18 cellular contexts compared by ENCODE assay signal in the genomic region with DNA sequence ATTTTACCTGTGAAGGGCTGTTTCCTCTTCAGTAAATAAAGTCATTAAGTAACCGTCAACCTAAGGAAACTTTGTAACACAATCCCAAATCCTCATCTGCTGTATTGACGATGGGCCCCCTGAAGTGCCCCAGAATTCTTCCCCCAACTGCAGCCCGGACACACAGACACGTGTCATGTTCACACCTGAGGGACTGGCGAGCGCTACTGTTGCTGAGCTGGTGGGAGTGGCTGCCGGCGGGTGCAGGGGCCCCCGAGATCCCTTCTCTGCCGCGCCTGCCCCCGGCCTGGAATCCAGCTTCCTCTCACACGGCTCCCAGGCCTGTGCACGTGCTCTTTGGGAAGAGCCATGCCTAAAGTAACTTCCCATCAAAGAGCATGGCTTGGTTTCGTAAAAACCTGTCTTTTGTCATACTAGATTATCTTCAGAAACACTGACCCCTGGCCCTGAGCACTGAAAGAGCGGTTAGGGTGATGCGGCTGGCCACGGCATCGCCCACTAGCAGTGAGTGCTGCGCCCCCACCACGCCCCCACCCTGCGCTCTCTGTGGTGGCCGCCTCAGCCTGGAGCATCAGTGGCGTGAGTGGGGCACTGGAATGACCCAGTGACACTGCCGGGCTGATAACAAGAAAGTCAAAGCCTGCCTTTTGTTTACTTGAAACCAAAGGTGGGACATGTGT. TPM values are rescaled to one million over a fixed set of nuclear protein-coding genes. Genes with fewer than 3 reads are reported as not detected.
A peak's percentile ranks its signal among the peaks of the same experiment; 100 is the strongest.
DNase-seq lines count a peak whose midpoint lies in the region; ATAC-seq, FAIRE-seq and TF ChIP-seq lines count a peak whose summit lies in the region.
"Had no signal": no experiment of that assay in that cellular context is flagged by ENCODE, and none has a peak within 500 bp of the region (broad histone marks: within the 10 kb centered on the region; RNA-seq: fewer than 3 reads in every experiment).

No MANE protein-coding gene starts in this region.

- H3K36me3 ChIP-seq in H7 (replicated peaks; ENCODE audit: control insufficient read depth, insufficient read depth, low read length) (peaks cover 9% of the 10 kb centered on the region), K562 (ENCODE audit: control insufficient read depth, insufficient read depth, low read length) (peaks cover 47% of the 10 kb centered on the region; the same call in 2 of the 3 replicates)
- H3K36me3 ChIP-seq in CD8-positive, alpha-beta T cell (ENCODE audit: insufficient read depth, low read length), result peaks cover 33% of the 10 kb centered on the region

- ATAC-seq in K562, result no peak
- ATAC-seq in CD8-positive, alpha-beta T cell, result no peak
- ATAC-seq in GM18858 (IDR thresholded peaks at IDR 0.05; ENCODE audit: unreplicated experiment), result no peak
- ATAC-seq: Panc1 had no signal

- peaks cover 2% of the 10 kb centered on the region; the same call in 1 of the 2 replicates for H4K20me1 ChIP-seq in K562 (replicated peaks; ENCODE audit: control insufficient read depth, insufficient read depth, low read length)

- no peak for TF ChIP-seq EP300 in K562 (IDR thresholded peaks at IDR 0.05; ENCODE audit: low read length)

- H3K9me3 ChIP-seq in K562 (replicated peaks; ENCODE audit: control insufficient read depth, insufficient read depth, low read depth, low read length), result no peaks in the 10 kb centered on the region
- no peaks in the 10 kb centered on the region for H3K9me3 ChIP-seq in CD8-positive, alpha-beta T cell (ENCODE audit: low read length)

- no peaks in the 10 kb centered on the region for H3K79me2 ChIP-seq in K562 (ENCODE audit: control insufficient read depth, insufficient read depth, low read length)

- intact Hi-C loops in K562 (cut with micrococcal nuclease), result loop anchor here (2.0 kb wide), 1 partner anchor 188 kb away; no protein-coding TSS in a partner anchor
- intact Hi-C loops in CD8-positive, alpha-beta T cell (cut with DNase I, micrococcal nuclease), result loop anchor here in 1 of 2 experiments (2.0 to 5.0 kb wide), 2 partner anchors 38 to 1341 kb away; no protein-coding TSS in a partner anchor

- no peak for FAIRE-seq in K562 (lab: Jason Lieb, UNC)
- FAIRE-seq: H54 had no signal

- TF ChIP-seq POLR2A in K562 (conservative IDR thresholded peaks at IDR 0.05), result no peak

- peaks cover 75% of the 10 kb centered on the region for H3K36me3 Mint-ChIP-seq in CD8-positive, alpha-beta T cell

- no peak overlapping the region for H2AFZ ChIP-seq in K562 (ENCODE audit: low read depth, low read length)

- no peaks in the 10 kb centered on the region for H3K27me3 Mint-ChIP-seq in CD8-positive, alpha-beta T cell (ENCODE audit: low read depth)

- TF ChIP-seq RAD21 in K562 (CRISPR knock-in tag; conservative IDR thresholded peaks at IDR 0.05 in 1 of 2, IDR thresholded peaks at IDR 0.05 in 1 of 2), result no peak

- H3K9me3 Mint-ChIP-seq in CD8-positive, alpha-beta T cell, result no peaks in the 10 kb centered on the region

- H3K27ac ChIP-seq in K562 (ENCODE audit: extremely low read depth, low read depth, low read length), result no peak overlapping the region
- H3K27ac ChIP-seq in CD8-positive, alpha-beta T cell (ENCODE audit: low read depth, low read length), result no peak overlapping the region
- H3K27ac ChIP-seq: 22Rv1 had no signal

- H3K4me3 ChIP-seq in H7 (ENCODE audit: insufficient read depth, low read depth, low read length) (no peak overlapping the region), K562 (no peak overlapping the region)
- no peak overlapping the region for H3K4me3 ChIP-seq in CD8-positive, alpha-beta T cell (ENCODE audit: low read depth, low read length)

- DNase-seq in activated CD4-positive, CD25-positive, alpha-beta regulatory T cell treated with anti-CD3 and anti-CD28 coated beads, Interleukin-2, amount 50 U/mL, for 72 hours, result peak; percentile 21
- no peak for DNase-seq in activated CD4-positive, CD25-positive, alpha-beta regulatory T cell (lab: John Stamatoyannopoulos, UW)
- DNase-seq in H7, result peak; percentile 68
- DNase-seq in K562 (ENCODE audit: extremely low read depth in 1 of 4, low spot score in 3 of 4), result no peak
- peak; percentile 67 for DNase-seq in mesenteric fat pad (ENCODE audit: low spot score)
- no peak for DNase-seq in CD8-positive, alpha-beta T cell
- DNase-seq in HCEC 1CT, result no peak
- DNase-seq: C1 segment of cervical spinal cord, NCI-H1048, NCI-H146, NCI-H2081 treated with DMSO at 0.1 percent for 48 hours, NCI-H345, NCI-H748 treated with DMSO at 0.1 percent for 48 hours, SIG-M5 had no signal

- CTCF ChIA-PET in K562 (lab: Yijun Ruan, JAX; ENCODE audit: low intra/inter-chr PET ratio), result interaction anchor here (0.7 kb wide), 1 partner anchor 103 kb away, joined by 3 read pairs; no protein-coding TSS in a partner anchor
- CTCF ChIA-PET in CD8-positive, alpha-beta T cell (lab: Charles Lee), result interaction anchor here (0.8 to 4.8 kb wide), 11 partner anchors 10 to 160 kb away, joined by 3 to 28 read pairs (median 5); no protein-coding TSS in a partner anchor

- no peaks in the 10 kb centered on the region for H3K27me3 ChIP-seq in H7 (ENCODE audit: control insufficient read depth, insufficient read depth, low read length)
- no peaks in the 10 kb centered on the region for H3K27me3 ChIP-seq in K562 (ENCODE audit: control insufficient read depth in 2 of 2, insufficient read depth in 2 of 2, low read length in 2 of 2)
- H3K27me3 ChIP-seq in CD8-positive, alpha-beta T cell (ENCODE audit: insufficient read depth, low read length), result no peaks in the 10 kb centered on the region

- peaks cover 2% of the 10 kb centered on the region for H3K9me1 ChIP-seq in K562 (ENCODE audit: control insufficient read depth, insufficient read depth, low read length)

- peaks cover 6% of the 10 kb centered on the region for H3K4me1 Mint-ChIP-seq in CD8-positive, alpha-beta T cell (ENCODE audit: low read depth)

- H3K4me2 ChIP-seq in K562 (ENCODE audit: insufficient read depth, low read length), result no peak overlapping the region

- POLR2A ChIA-PET in K562 (lab: Yijun Ruan, JAX), result interaction anchor here (0.6 to 0.7 kb wide), 2 partner anchors 12 to 85 kb away, joined by 3 read pairs; no protein-coding TSS in a partner anchor
- POLR2A ChIA-PET in CD8-positive, alpha-beta T cell (lab: Charles Lee), result interaction anchor here (0.7 kb wide), 1 partner anchor 16 kb away, joined by 4 read pairs; no protein-coding TSS in a partner anchor

- H3K4me1 ChIP-seq in K562 (replicated peaks in 1 of 2; ENCODE audit: control insufficient read depth in 2 of 2, insufficient read depth in 2 of 2, low read length in 2 of 2), result peaks cover 6 to 31% of the 10 kb centered on the region in 2 experiments; a peak in 3 of 5 replicates
- no peaks in the 10 kb centered on the region for H3K4me1 ChIP-seq in CD8-positive, alpha-beta T cell (ENCODE audit: insufficient read depth, low read length)

- H3K9ac ChIP-seq in K562 (ENCODE audit: insufficient read depth in 1 of 2, low read depth in 2 of 2, low read length in 2 of 2), result no peak overlapping the region

- no TSS peak for BruUV-seq in K562 (replicated peaks; lab: Mats Ljungman, UMichigan)

- 89% methylated on average over 24 of the region's 25 CpGs for WGBS in K562 (ENCODE audit: insufficient coverage, low coverage, missing lambda C conversion rate)

- no peak overlapping the region for H3K27ac Mint-ChIP-seq in CD8-positive, alpha-beta T cell

- in situ Hi-C loops in K562 (cut with MboI), result no loop called here

- no peak for TF ChIP-seq CTCF in K562 (IDR thresholded peaks at IDR 0.05 in 2 of 3, conservative IDR thresholded peaks at IDR 0.05 in 1 of 3; ENCODE audit: insufficient read depth in 2 of 3, low read depth in 1 of 3, low read length in 3 of 3)
- no peak for TF ChIP-seq CTCF in CD8-positive, alpha-beta T cell (IDR thresholded peaks at IDR 0.05)

- no peak overlapping the region for H3K4me3 Mint-ChIP-seq in CD8-positive, alpha-beta T cell

TF ChIP-seq in K562, 482 proteins besides CTCF, POLR2A, EP300 and RAD21:
- TF ChIP-seq SUPT5H (IDR thresholded peaks at IDR 0.05) (0 out of 2 replicates have a peak, but pooled peaks have one; percentile 4), TSC22D4 (tag; IDR thresholded peaks at IDR 0.05) (no peak)

RNA-seq across cellular contexts. Expression of gene ADI1, which starts 56.0 kb away (rescaled TPM):
- 19.8 and 21.0 TPM in 2 replicates for total RNA-seq in H7 (2014; rRNA removed; shearing (Covaris generic))
- 8.2 and 11.8 TPM in 2 replicates for total RNA-seq in K562 (2011; cell fraction: chromatin; rRNA removed; ENCODE audit: low replicate concordance)
- total RNA-seq in K562 (2011; cell fraction: nucleolus; rRNA removed), result 5.8 and 8.0 TPM in 2 replicates
- total RNA-seq in K562 (2011; cell fraction: nucleoplasm; rRNA removed), result 12.0 and 24.3 TPM in 2 replicates
- total RNA-seq in K562 (2014; rRNA removed) (26.7 and 29.2 TPM in 2 replicates), K562 (2014; rRNA removed; fragmentation: Illumina TruSeq; extraction: Trizol) (25.7 and 27.1 TPM in 2 replicates), K562 (2015; rRNA removed; fragmentation: Illumina TruSeq; extraction: Trizol) (48.0 and 51.0 TPM in 2 replicates), K562 (2021) (31.6 and 34.7 TPM in 2 replicates), mesenteric fat pad (63.6 TPM)
- polyA plus RNA-seq in K562 (2011; rRNA removed) (17.6 and 23.6 TPM in 2 replicates), K562 (2014; fragmentation: Illumina TruSeq; extraction: Trizol) (31.4 and 33.7 TPM in 2 replicates), K562 (2014; fragmentation: Nextera tagmentation; extraction: Ambion mirVana) (1 to 10 TPM; 6.1 to 6.6 TPM), K562 (2014; rRNA removed) (20.6 and 21.6 TPM in 2 replicates)
- 12.7 and 15.2 TPM in 2 replicates for polyA plus RNA-seq in K562 (2011; cell fraction: cytosol; rRNA removed)
- polyA plus RNA-seq in K562 (2011; cell fraction: nucleus; rRNA removed), result 11.6 and 15.2 TPM in 2 replicates
- polyA plus RNA-seq in K562 (2012), result 33.2 and 37.1 TPM in 2 replicates
- polyA minus RNA-seq in K562 (2011; rRNA and poly(A)+ RNA removed), result 18.8 and 22.8 TPM in 2 replicates
- polyA minus RNA-seq in K562 (2011; cell fraction: cytosol; rRNA and poly(A)+ RNA removed), result 12.2 and 12.5 TPM in 2 replicates
- 4.2 and 7.2 TPM in 2 replicates for polyA minus RNA-seq in K562 (2011; cell fraction: nucleus; rRNA and poly(A)+ RNA removed)
- 10 to 100 TPM; 21.9 to 22.4 TPM for total RNA-seq in CD8-positive, alpha-beta T cell

Comparison
In these comparisons a context has a peak if more than half of its experiments do, and no peak if none do; other contexts are left out.
1. DNase-seq: peak in activated CD4-positive, CD25-positive, alpha-beta regulatory T cell treated with anti-CD3 and anti-CD28 coated beads, Interleukin-2, amount 50 U/mL, for 72 hours (single experiment), H7 (single experiment) and mesenteric fat pad (single experiment); none in activated CD4-positive, CD25-positive, alpha-beta regulatory T cell (0 of 4), K562 (0 of 4), CD8-positive, alpha-beta T cell (0 of 7) and HCEC 1CT (single experiment).